ENCODE assay signal across 17 cellular contexts in the genomic region with DNA sequence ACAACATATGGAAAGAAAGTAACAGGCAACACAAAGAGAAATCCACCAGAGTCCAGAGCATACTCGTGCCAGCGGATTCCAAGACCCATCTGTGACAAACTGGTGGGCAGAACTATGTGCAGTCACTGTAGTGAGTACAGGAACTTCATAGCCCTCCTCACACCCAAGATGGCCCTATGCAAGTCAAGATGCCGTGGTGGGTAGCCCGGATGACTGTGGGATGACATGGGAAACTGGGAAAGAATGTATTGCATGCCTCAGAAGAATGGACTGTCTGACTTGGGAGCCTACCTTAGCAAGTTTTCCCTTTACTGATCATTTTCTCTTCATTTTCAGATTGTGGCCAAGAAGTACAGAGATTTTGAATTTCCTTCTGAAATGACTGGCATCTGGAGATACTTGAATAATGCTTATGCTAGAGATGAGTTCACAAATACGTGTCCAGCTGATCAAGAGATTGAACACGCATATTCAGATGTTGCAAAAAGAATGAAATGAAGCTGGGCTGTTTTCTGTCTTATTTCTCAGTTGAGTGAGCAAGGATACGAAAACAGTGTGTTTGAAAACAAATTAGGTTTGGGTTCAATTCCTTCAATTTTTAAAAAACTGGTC. TPM values are rescaled to one million over a fixed set of nuclear protein-coding genes. Genes with fewer than 3 reads are reported as not detected.
DNase-seq lines count a peak whose midpoint lies in the region; ATAC-seq, FAIRE-seq and TF ChIP-seq lines count a peak whose summit lies in the region.
"Had no signal": no experiment of that assay in that cellular context is flagged by ENCODE, and none has a peak within 500 bp of the region (broad histone marks: within the 10 kb centered on the region; RNA-seq: fewer than 3 reads in every experiment).

No MANE protein-coding gene starts in this region.

- H3K4me2 ChIP-seq in OCI-LY3 (ENCODE audit: low read length) (peak overlapping the region; percentile 74), K562 (ENCODE audit: insufficient read depth, low read length) (no peak overlapping the region; the same call in 1 of the 2 replicates)

- H3K27me3 ChIP-seq in OCI-LY3 (ENCODE audit: low read depth, low read length) (no peaks in the 10 kb centered on the region), K562 (ENCODE audit: control insufficient read depth in 2 of 2, insufficient read depth in 2 of 2, low read length in 2 of 2) (peaks cover 23 to 35% of the 10 kb centered on the region in 2 experiments), right cardiac atrium (ENCODE audit: control insufficient read depth, insufficient read depth) (no peaks in the 10 kb centered on the region)

- no peaks in the 10 kb centered on the region for H3K9me3 ChIP-seq in OCI-LY3 (ENCODE audit: insufficient read depth, low read length)
- no peaks in the 10 kb centered on the region for H3K9me3 ChIP-seq in K562 (replicated peaks; ENCODE audit: control insufficient read depth, insufficient read depth, low read depth, low read length)
- H3K9me3 ChIP-seq in right cardiac atrium (ENCODE audit: control insufficient read depth, low read length), result no peaks in the 10 kb centered on the region
- H3K9me3 ChIP-seq: HAP-1 had no signal

- H3K4me1 ChIP-seq in OCI-LY3 (ENCODE audit: low read length) (peaks cover 30% of the 10 kb centered on the region), K562 (replicated peaks in 1 of 2; ENCODE audit: control insufficient read depth in 2 of 2, insufficient read depth in 2 of 2, low read length in 2 of 2) (peaks cover 0 to 13% of the 10 kb centered on the region in 2 experiments; a peak in 3 of 5 replicates), right cardiac atrium (ENCODE audit: control insufficient read depth, insufficient read depth, low read length) (no peaks in the 10 kb centered on the region)
- H3K4me1 ChIP-seq: HAP-1 had no signal

- TF ChIP-seq EP300 in K562 (IDR thresholded peaks at IDR 0.05; ENCODE audit: low read length), result no peak

- intact Hi-C loops in K562 (cut with micrococcal nuclease), result no loop called here
- intact Hi-C loops in right cardiac atrium (cut with DNase I), result no loop called here

- no peaks in the 10 kb centered on the region for H3K9me1 ChIP-seq in K562 (ENCODE audit: control insufficient read depth, insufficient read depth, low read length)

- H3K9ac ChIP-seq in OCI-LY3 (ENCODE audit: low read length), result no peak overlapping the region
- no peak overlapping the region for H3K9ac ChIP-seq in K562 (ENCODE audit: insufficient read depth in 1 of 2, low read depth in 2 of 2, low read length in 2 of 2)

- H3K36me3 Mint-ChIP-seq in activated T-cell treated with anti-CD3 and anti-CD28 coated beads, Interleukin-2, amount 50 U/mL, for 72 hours (ENCODE audit: insufficient read depth in 2 of 2), result no peaks in the 10 kb centered on the region
- no peaks in the 10 kb centered on the region for H3K36me3 Mint-ChIP-seq in activated T-cell treated with anti-CD3 and anti-CD28 coated beads, Interleukin-2, amount 50 U/mL, for 4 hours (ENCODE audit: insufficient read depth)
- H3K36me3 Mint-ChIP-seq in stimulated activated naive B cell treated with anti-CD40 and anti-IgM and Interleukin-4, amounts not matched to agents 10 μg/mL and 1 μg/mL and 100 μg/mL, for 72 hours, result no peaks in the 10 kb centered on the region
- H3K36me3 Mint-ChIP-seq: CD4-positive, alpha-beta memory T cell had no signal

- no peak overlapping the region for H3K27ac Mint-ChIP-seq in activated T-cell treated with anti-CD3 and anti-CD28 coated beads, Interleukin-2, amount 50 U/mL, for 72 hours
- H3K27ac Mint-ChIP-seq in stimulated activated naive B cell treated with anti-CD40 and anti-IgM and Interleukin-4, amounts not matched to agents 10 μg/mL and 1 μg/mL and 100 μg/mL, for 72 hours, result no peak overlapping the region
- H3K27ac Mint-ChIP-seq: B cell had no signal

- H3K9me3 Mint-ChIP-seq in activated T-cell treated with anti-CD3 and anti-CD28 coated beads, Interleukin-2, amount 50 U/mL, for 72 hours, result no peaks in the 10 kb centered on the region
- no peaks in the 10 kb centered on the region for H3K9me3 Mint-ChIP-seq in activated T-cell treated with anti-CD3 and anti-CD28 coated beads, Interleukin-2, amount 50 U/mL, for 4 hours
- H3K9me3 Mint-ChIP-seq in stimulated activated naive B cell treated with anti-CD40 and anti-IgM and Interleukin-4, amounts not matched to agents 10 μg/mL and 1 μg/mL and 100 μg/mL, for 72 hours, result no peaks in the 10 kb centered on the region
- H3K9me3 Mint-ChIP-seq: CD4-positive, alpha-beta memory T cell had no signal

- FAIRE-seq in K562 (lab: Jason Lieb, UNC), result no peak
- FAIRE-seq: G401.6, H1 had no signal

- H3K27ac ChIP-seq in OCI-LY3 (ENCODE audit: low read length) (peak overlapping the region; percentile 63), K562 (ENCODE audit: extremely low read depth, low read depth, low read length) (no peak overlapping the region), right cardiac atrium (ENCODE audit: low read length) (no peak overlapping the region)
- H3K27ac ChIP-seq: C4-2B had no signal

- peaks cover 27% of the 10 kb centered on the region for H3K4me1 Mint-ChIP-seq in activated T-cell treated with anti-CD3 and anti-CD28 coated beads, Interleukin-2, amount 50 U/mL, for 72 hours (ENCODE audit: low read depth)
- no peaks in the 10 kb centered on the region for H3K4me1 Mint-ChIP-seq in activated T-cell treated with anti-CD3 and anti-CD28 coated beads, Interleukin-2, amount 50 U/mL, for 4 hours (ENCODE audit: low read depth)
- peaks cover 4 to 6% of the 10 kb centered on the region in 2 donors for H3K4me1 Mint-ChIP-seq in stimulated activated naive B cell treated with anti-CD40 and anti-IgM and Interleukin-4, amounts not matched to agents 10 μg/mL and 1 μg/mL and 100 μg/mL, for 72 hours

- no peak for TF ChIP-seq CTCF in OCI-LY3 (IDR thresholded peaks at IDR 0.05; ENCODE audit: low read depth, low read length)
- TF ChIP-seq CTCF in K562 (IDR thresholded peaks at IDR 0.05 in 2 of 3, conservative IDR thresholded peaks at IDR 0.05 in 1 of 3; ENCODE audit: insufficient read depth in 2 of 3, low read depth in 1 of 3, low read length in 3 of 3), result no peak

- 6% methylated on average over 7 of the region's 7 CpGs for WGBS in K562 (ENCODE audit: insufficient coverage, low coverage, missing lambda C conversion rate)
- 89% methylated on average over 7 of the region's 7 CpGs for WGBS in right cardiac atrium

- no peak for TF ChIP-seq RAD21 in K562 (CRISPR knock-in tag; conservative IDR thresholded peaks at IDR 0.05 in 1 of 2, IDR thresholded peaks at IDR 0.05 in 1 of 2)

- POLR2A ChIA-PET in K562 (lab: Yijun Ruan, JAX), result no interaction called here

- H3K4me3 ChIP-seq in OCI-LY3 (ENCODE audit: low read length) (peak overlapping the region; percentile 41), K562 (no peak overlapping the region), right cardiac atrium (ENCODE audit: low read length) (no peak overlapping the region)
- H3K4me3 ChIP-seq: HAP-1 had no signal

- peak overlapping the region; percentile 5 to 21 for H3K4me3 Mint-ChIP-seq in activated T-cell treated with anti-CD3 and anti-CD28 coated beads, Interleukin-2, amount 50 U/mL, for 72 hours
- no peak overlapping the region for H3K4me3 Mint-ChIP-seq in activated T-cell treated with anti-CD3 and anti-CD28 coated beads, Interleukin-2, amount 50 U/mL, for 4 hours
- no peak overlapping the region for H3K4me3 Mint-ChIP-seq in stimulated activated naive B cell treated with anti-CD40 and anti-IgM and Interleukin-4, amounts not matched to agents 10 μg/mL and 1 μg/mL and 100 μg/mL, for 72 hours
- H3K4me3 Mint-ChIP-seq: B cell; CD4-positive, alpha-beta memory T cell had no signal

- DNase-seq in activated T-cell treated with anti-CD3 and anti-CD28 coated beads, Interleukin-2, amount 50 U/mL, for 72 hours, result no peak
- DNase-seq in activated T-cell treated with anti-CD3 and anti-CD28 coated beads, Interleukin-2, amount 50 U/mL, for 4 hours, result no peak
- DNase-seq in K562 (ENCODE audit: extremely low read depth in 1 of 4, low spot score in 3 of 4) (no peak), right cardiac atrium (no peak), SIG-M5 (lab: John Stamatoyannopoulos, UW) (no peak)
- no peak for DNase-seq in stimulated activated naive B cell treated with anti-CD40 and anti-IgM and Interleukin-4, amounts not matched to agents 10 μg/mL and 1 μg/mL and 100 μg/mL, for 72 hours
- DNase-seq: 8988T; CD4-positive, alpha-beta memory T cell; DMS79; EL had no signal

- CTCF ChIA-PET in K562 (lab: Yijun Ruan, JAX; ENCODE audit: low intra/inter-chr PET ratio), result no interaction called here

- H3K36me3 ChIP-seq in OCI-LY3 (replicated peaks; ENCODE audit: low read depth, low read length), result no peaks in the 10 kb centered on the region
- no peaks in the 10 kb centered on the region for H3K36me3 ChIP-seq in K562 (ENCODE audit: control insufficient read depth, insufficient read depth, low read length)
- H3K36me3 ChIP-seq: HAP-1 had no signal

- H3K27me3 Mint-ChIP-seq in activated T-cell treated with anti-CD3 and anti-CD28 coated beads, Interleukin-2, amount 50 U/mL, for 72 hours (ENCODE audit: low read depth), result peaks cover 59% of the 10 kb centered on the region
- peaks cover 5% of the 10 kb centered on the region for H3K27me3 Mint-ChIP-seq in activated T-cell treated with anti-CD3 and anti-CD28 coated beads, Interleukin-2, amount 50 U/mL, for 4 hours (ENCODE audit: low read depth)
- peaks cover 14 to 20% of the 10 kb centered on the region in 2 donors for H3K27me3 Mint-ChIP-seq in stimulated activated naive B cell treated with anti-CD40 and anti-IgM and Interleukin-4, amounts not matched to agents 10 μg/mL and 1 μg/mL and 100 μg/mL, for 72 hours
- H3K27me3 Mint-ChIP-seq: B cell; CD4-positive, alpha-beta memory T cell had no signal

- no peak for TF ChIP-seq POLR2A in K562 (conservative IDR thresholded peaks at IDR 0.05)

- no peaks in the 10 kb centered on the region for H3K79me2 ChIP-seq in OCI-LY3 (ENCODE audit: low read length)
- no peaks in the 10 kb centered on the region for H3K79me2 ChIP-seq in K562 (ENCODE audit: control insufficient read depth, insufficient read depth, low read length)

- no TSS peak for BruUV-seq in K562 (replicated peaks; lab: Mats Ljungman, UMichigan)

- H4K20me1 ChIP-seq in OCI-LY3 (ENCODE audit: insufficient read depth, low read length), result no peaks in the 10 kb centered on the region
- H4K20me1 ChIP-seq in K562 (replicated peaks; ENCODE audit: control insufficient read depth, insufficient read depth, low read length), result no peaks in the 10 kb centered on the region

- peak; percentile 42 to 63 for ATAC-seq in activated T-cell treated with anti-CD3 and anti-CD28 coated beads, Interleukin-2, amount 50 U/mL, for 72 hours (replicated peaks in 1 of 2)
- no peak for ATAC-seq in activated T-cell treated with anti-CD3 and anti-CD28 coated beads, Interleukin-2, amount 50 U/mL, for 4 hours
- ATAC-seq in K562 (no peak), HG03521 (IDR thresholded peaks at IDR 0.05; ENCODE audit: unreplicated experiment) (no peak), right cardiac atrium (no peak)
- ATAC-seq in stimulated activated naive B cell treated with anti-CD40 and anti-IgM and Interleukin-4, amounts not matched to agents 10 μg/mL and 1 μg/mL and 100 μg/mL, for 72 hours (replicated peaks), result peak; percentile 4 to 44

- H2AFZ ChIP-seq in OCI-LY3 (ENCODE audit: low read depth, low read length), result no peak overlapping the region; the same call in 1 of the 2 replicates
- H2AFZ ChIP-seq in K562 (ENCODE audit: low read depth, low read length), result no peak overlapping the region

- in situ Hi-C loops in K562 (cut with MboI), result no loop called here

RNA-seq across cellular contexts. Expression of a gene that starts 47.3 kb away (rescaled TPM):
- total RNA-seq in activated T-cell treated with anti-CD3 and anti-CD28 coated beads, Interleukin-2, amount 50 U/mL, for 72 hours, result 1 to 10 TPM in 1 of 2 donors, under 1 TPM in 1; 0.82 to 1.6 TPM
- total RNA-seq in activated T-cell treated with anti-CD3 and anti-CD28 coated beads, Interleukin-2, amount 50 U/mL, for 4 hours, result under 1 TPM; 0.11 to 0.38 (median 0.13) TPM
- not detected in 2 replicates for total RNA-seq in K562 (2011; cell fraction: chromatin; rRNA removed; ENCODE audit: low replicate concordance)
- not detected in 2 replicates for total RNA-seq in K562 (2011; cell fraction: nucleolus; rRNA removed)
- not detected in 2 replicates for total RNA-seq in K562 (2011; cell fraction: nucleoplasm; rRNA removed)
- total RNA-seq in K562 (2014; rRNA removed), result not detected in 2 replicates
- total RNA-seq in K562 (2014; rRNA removed; fragmentation: Illumina TruSeq; extraction: Trizol), result not detected in 2 replicates
- total RNA-seq in K562 (2015; rRNA removed; fragmentation: Illumina TruSeq; extraction: Trizol), result not detected in 2 replicates
- total RNA-seq in K562 (2021), result not detected in 2 replicates
- not detected in 2 replicates for polyA plus RNA-seq in K562 (2011; rRNA removed)
- not detected in 2 replicates for polyA plus RNA-seq in K562 (2011; cell fraction: cytosol; rRNA removed)
- not detected in 2 replicates for polyA plus RNA-seq in K562 (2011; cell fraction: nucleus; rRNA removed)
- 0.01 TPM in 1 of 2 replicates, not detected in the other for polyA plus RNA-seq in K562 (2012)
- not detected in 2 replicates for polyA plus RNA-seq in K562 (2014; fragmentation: Illumina TruSeq; extraction: Trizol)
- polyA plus RNA-seq in K562 (2014; fragmentation: Nextera tagmentation; extraction: Ambion mirVana), result not detected
- polyA plus RNA-seq in K562 (2014; rRNA removed), result not detected in 2 replicates
- polyA minus RNA-seq in K562 (2011; rRNA and poly(A)+ RNA removed), result not detected in 2 replicates
- not detected in 2 replicates for polyA minus RNA-seq in K562 (2011; cell fraction: cytosol; rRNA and poly(A)+ RNA removed)
- polyA minus RNA-seq in K562 (2011; cell fraction: nucleus; rRNA and poly(A)+ RNA removed), result not detected in 2 replicates
- 10 to 100 TPM in 3 of 4 donors, 1 to 10 TPM in 1; 7.1 to 13.7 (median 12.8) TPM for total RNA-seq in right cardiac atrium
- polyA plus RNA-seq in right cardiac atrium, result 6.1 TPM

Comparison
In these comparisons a context has a peak if more than half of its experiments do, and no peak if none do; other contexts are left out.
1. ATAC-seq: peak in activated T-cell treated with anti-CD3 and anti-CD28 coated beads, Interleukin-2, amount 50 U/mL, for 72 hours (2 of 2) and stimulated activated naive B cell treated with anti-CD40 and anti-IgM and Interleukin-4, amounts not matched to agents 10 μg/mL and 1 μg/mL and 100 μg/mL, for 72 hours (2 of 2); none in activated T-cell treated with anti-CD3 and anti-CD28 coated beads, Interleukin-2, amount 50 U/mL, for 4 hours (0 of 2), K562 (single experiment), HG03521 (single experiment) and right cardiac atrium (0 of 2).
2. H3K4me3 Mint-ChIP-seq: peak in activated T-cell treated with anti-CD3 and anti-CD28 coated beads, Interleukin-2, amount 50 U/mL, for 72 hours (2 of 2); none in activated T-cell treated with anti-CD3 and anti-CD28 coated beads, Interleukin-2, amount 50 U/mL, for 4 hours (single experiment) and stimulated activated naive B cell treated with anti-CD40 and anti-IgM and Interleukin-4, amounts not matched to agents 10 μg/mL and 1 μg/mL and 100 μg/mL, for 72 hours (0 of 2).